In genomic region chr9:137085918-137086530, GRCh38 we compare ENCODE assay signal across 8 cellular contexts. TPM values are rescaled to one million over a fixed set of nuclear protein-coding genes. Genes with fewer than 3 reads are reported as not detected.
A peak's percentile ranks its signal among the peaks of the same experiment; 100 is the strongest.
DNase-seq lines count a peak whose midpoint lies in the region; ATAC-seq and TF ChIP-seq lines count a peak whose summit lies in the region.

No MANE protein-coding gene starts in this region.

- intact Hi-C loops in esophagus muscularis mucosa (cut with DNase I) = no loop called here

- peak overlapping the region; percentile 74 to 93 (median 87) for H3K27ac Mint-ChIP-seq in nephron

- peaks cover 10% of the 10 kb centered on the region for H3K36me3 Mint-ChIP-seq in nephron (ENCODE audit: low read depth)

- TF ChIP-seq EP300 in esophagus muscularis mucosa (IDR thresholded peaks at IDR 0.05) = no peak

- H3K9me3 Mint-ChIP-seq in nephron = no peaks in the 10 kb centered on the region

- H3K4me1 Mint-ChIP-seq in nephron = peaks cover 26% of the 10 kb centered on the region

- H3K27me3 Mint-ChIP-seq in nephron (ENCODE audit: low read depth) = peaks cover 26% of the 10 kb centered on the region

- H3K4me3 Mint-ChIP-seq in nephron = peak overlapping the region; percentile 89 to 93 (median 92)

- H3K27ac ChIP-seq in HL-60 (replicated peaks) (peak overlapping the region; percentile 90), esophagus muscularis mucosa (replicated peaks in 1 of 4) (peak overlapping the region; percentile 95 to 99 (median 98))

- WGBS in esophagus muscularis mucosa = 5% methylated on average over 22 of the region's 58 CpGs

- peaks cover 19 to 64% (median 49%) of the 10 kb centered on the region in 4 donors for H3K4me1 ChIP-seq in esophagus muscularis mucosa

- TF ChIP-seq CTCF in HL-60 (IDR thresholded peaks at IDR 0.05; ENCODE audit: insufficient read depth, low read length) = no peak
- TF ChIP-seq CTCF in esophagus muscularis mucosa (IDR thresholded peaks at IDR 0.05) = no peak
- no peak for TF ChIP-seq CTCF in nephron (IDR thresholded peaks at IDR 0.05; ENCODE audit: unreplicated experiment in 3 of 3)

- peaks cover 6 to 49% (median 41%) of the 10 kb centered on the region in 4 donors for H3K36me3 ChIP-seq in esophagus muscularis mucosa

- H3K4me3 ChIP-seq in HL-60 (replicated peaks; ENCODE audit: insufficient read depth, low read length) (peak overlapping the region; percentile 59), esophagus muscularis mucosa (peak overlapping the region; percentile 79 to 95 (median 86))

- peak; percentile 52 for DNase-seq in NCI-H82 (lab: John Stamatoyannopoulos, UW)
- DNase-seq in NCI-H82 treated with DMSO at 0.1 percent for 48 hours (lab: John Stamatoyannopoulos, UW; ENCODE audit: unreplicated experiment) = no peak
- DNase-seq in HL-60 (ENCODE audit: low read depth in 1 of 2, low spot score in 1 of 2) = peak in 1 of 2 experiments; percentile 31
- DNase-seq in activated CD4-positive, alpha-beta T cell treated with anti-CD3 and anti-CD28 coated beads, Interleukin-2, amount 50 U/mL, for 48 hours = peak; percentile 49 to 57
- DNase-seq in esophagus muscularis mucosa (ENCODE audit: extremely low spot score) = no peak
- no peak for DNase-seq in midbrain (lab: John Stamatoyannopoulos, UW)

- H3K27me3 ChIP-seq in HL-60 (ENCODE audit: insufficient read depth, poor library complexity, severe bottlenecking) (no peaks in the 10 kb centered on the region), esophagus muscularis mucosa (no peaks in the 10 kb centered on the region)

- no peak for ATAC-seq in HG02870 (IDR thresholded peaks at IDR 0.05; ENCODE audit: unreplicated experiment)

- TF ChIP-seq POLR2A in esophagus muscularis mucosa (IDR thresholded peaks at IDR 0.05; ENCODE audit: low read depth) = no peak

- no peaks in the 10 kb centered on the region for H3K9me3 ChIP-seq in esophagus muscularis mucosa

RNA-seq across cellular contexts. Expression of gene MAN1B1, which starts 0.8 kb away (rescaled TPM):
- 10 to 100 TPM; 22.4 to 36.6 (median 27.0) TPM for total RNA-seq in esophagus muscularis mucosa

RNA-seq across cellular contexts. Expression of gene UAP1L1, which starts 8.7 kb away (rescaled TPM):
- 1 to 10 TPM; 3.6 to 5.8 (median 5.0) TPM for total RNA-seq in esophagus muscularis mucosa

RNA-seq across cellular contexts. Expression of gene SAPCD2, which starts 15.7 kb away (rescaled TPM):
- under 1 TPM in 3 of 4 donors, not detected in 1; 0.17 to 0.40 (median 0.26) TPM for total RNA-seq in esophagus muscularis mucosa

RNA-seq across cellular contexts. Expression of gene DPP7, which starts 28.5 kb away (rescaled TPM):
- total RNA-seq in esophagus muscularis mucosa = 100 to 1,000 TPM in 2 of 4 donors, 10 to 100 TPM in 2; 90.1 to 121 (median 104) TPM

RNA-seq across cellular contexts. Expression of gene ENTPD2, which starts 32.2 kb away (rescaled TPM):
- 1 to 10 TPM in 2 of 4 donors, under 1 TPM in 2; 0.42 to 1.2 (median 1.0) TPM for total RNA-seq in esophagus muscularis mucosa

Comparison
In these comparisons a context has a peak if more than half of its experiments do, and no peak if none do; other contexts are left out.
1. DNase-seq: peak in NCI-H82 (single experiment) and activated CD4-positive, alpha-beta T cell treated with anti-CD3 and anti-CD28 coated beads, Interleukin-2, amount 50 U/mL, for 48 hours (2 of 2); none in NCI-H82 treated with DMSO at 0.1 percent for 48 hours (single experiment), esophagus muscularis mucosa (single experiment) and midbrain (single experiment).